In the genomic region with DNA sequence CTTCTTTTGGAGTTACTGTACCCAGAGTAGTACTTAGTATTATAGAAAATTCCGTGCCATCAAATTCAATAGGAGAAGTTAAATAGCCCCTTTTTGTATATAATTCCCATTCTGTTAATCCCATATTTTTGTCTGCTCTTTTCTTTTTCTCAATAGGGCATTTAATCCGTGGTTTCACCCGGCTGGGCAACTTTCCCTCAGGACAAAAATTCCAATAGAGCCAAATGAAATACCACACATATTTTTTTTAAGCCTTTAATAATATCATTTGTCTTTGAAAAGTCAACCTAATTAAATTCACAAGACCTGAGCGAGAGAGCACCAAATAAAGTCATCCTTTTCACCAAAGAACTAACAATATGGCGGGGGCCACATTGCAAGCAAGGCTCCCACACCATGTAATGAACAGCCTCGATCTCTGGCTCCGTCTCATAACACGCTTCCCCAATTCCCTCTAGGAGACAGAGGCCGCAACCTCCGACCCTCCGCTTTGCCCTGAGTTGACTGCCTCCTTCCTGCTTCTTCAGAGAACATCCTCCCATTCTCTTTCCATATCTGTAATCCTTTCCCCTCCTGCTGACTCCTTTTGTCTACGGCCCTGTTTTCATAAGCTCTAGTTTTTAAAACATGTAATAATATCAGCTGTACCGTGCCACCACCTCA, we compare ENCODE assay signal across 14 cellular contexts. TPM values are rescaled to one million over a fixed set of nuclear protein-coding genes. Genes with fewer than 3 reads are reported as not detected.
DNase-seq lines count a peak whose midpoint lies in the region; ATAC-seq and TF ChIP-seq lines count a peak whose summit lies in the region.
"Had no signal": no experiment of that assay in that cellular context is flagged by ENCODE, and none has a peak within 500 bp of the region (broad histone marks: within the 10 kb centered on the region; RNA-seq: fewer than 3 reads in every experiment).

No MANE protein-coding gene starts in this region.

- H3K9me3 ChIP-seq in esophagus muscularis mucosa (no peaks in the 10 kb centered on the region), uterus (no peaks in the 10 kb centered on the region), testis (no peaks in the 10 kb centered on the region)
- H3K9me3 ChIP-seq: psoas muscle had no signal

- H3K36me3 ChIP-seq in esophagus muscularis mucosa = no peaks in the 10 kb centered on the region
- no peaks in the 10 kb centered on the region for H3K36me3 ChIP-seq in uterus
- H3K36me3 ChIP-seq in testis (ENCODE audit: low read depth, missing control alignments) = no peaks in the 10 kb centered on the region

- H3K27ac ChIP-seq in esophagus muscularis mucosa (replicated peaks in 1 of 4) (peak overlapping the region; percentile 48 to 62 (median 59)), uterus (no peak overlapping the region), testis (no peak overlapping the region)
- H3K27ac ChIP-seq: psoas muscle had no signal

- no peak for TF ChIP-seq CTCF in esophagus muscularis mucosa (IDR thresholded peaks at IDR 0.05)
- no peak for TF ChIP-seq CTCF in nephron progenitor cell (IDR thresholded peaks at IDR 0.05)
- no peak for TF ChIP-seq CTCF in uterus (IDR thresholded peaks at IDR 0.05)
- no peak for TF ChIP-seq CTCF in testis (IDR thresholded peaks at IDR 0.05)

- intact Hi-C loops in esophagus muscularis mucosa (cut with DNase I) (no loop called here), uterus (cut with DNase I; ENCODE audit: low total_unique reads) (no loop called here), testis (cut with DNase I; ENCODE audit: low total_unique reads) (no loop called here), head of caudate nucleus (cut with DNase I) (no loop called here)

- H3K4me3 ChIP-seq in esophagus muscularis mucosa = peak overlapping the region in 1 of 4 donors; percentile 42
- H3K4me3 ChIP-seq in uterus = no peak overlapping the region
- H3K4me3 ChIP-seq in testis = no peak overlapping the region

- peaks cover 29% of the 10 kb centered on the region for H3K4me1 Mint-ChIP-seq in nephron progenitor cell
- no peaks in the 10 kb centered on the region for H3K4me1 Mint-ChIP-seq in naive thymus-derived CD8-positive, alpha-beta T cell

- peaks cover 17 to 38% (median 32%) of the 10 kb centered on the region in 4 donors for H3K4me1 ChIP-seq in esophagus muscularis mucosa
- no peaks in the 10 kb centered on the region for H3K4me1 ChIP-seq in uterus
- H3K4me1 ChIP-seq in testis = no peaks in the 10 kb centered on the region
- H3K4me1 ChIP-seq: psoas muscle had no signal

- ATAC-seq in naive thymus-derived CD8-positive, alpha-beta T cell = no peak
- ATAC-seq: psoas muscle had no signal

- TF ChIP-seq EP300 in esophagus muscularis mucosa (IDR thresholded peaks at IDR 0.05) = no peak

- peaks cover 2% of the 10 kb centered on the region for H3K27me3 Mint-ChIP-seq in nephron progenitor cell (ENCODE audit: low read depth, poor library complexity)
- H3K27me3 Mint-ChIP-seq in naive thymus-derived CD8-positive, alpha-beta T cell = peaks cover 0 to 14% (median 4%) of the 10 kb centered on the region in 5 donors

- POLR2A ChIA-PET in naive thymus-derived CD8-positive, alpha-beta T cell (lab: Charles Lee) = no interaction called here

- 79% methylated on average over 13 of the region's 13 CpGs for WGBS in esophagus muscularis mucosa
- WGBS in testis, 2 donors = 85 to 86% methylated on average over 13 of the region's 13 CpGs

- H3K4me3 Mint-ChIP-seq in nephron progenitor cell = peak overlapping the region; percentile 66
- no peak overlapping the region for H3K4me3 Mint-ChIP-seq in naive thymus-derived CD8-positive, alpha-beta T cell

- peaks cover 17% of the 10 kb centered on the region for H3K36me3 Mint-ChIP-seq in nephron progenitor cell (ENCODE audit: low read depth)
- no peaks in the 10 kb centered on the region for H3K36me3 Mint-ChIP-seq in naive thymus-derived CD8-positive, alpha-beta T cell

- peak; percentile 43 for DNase-seq in COLO829 (ENCODE audit: low spot score)
- no peak for DNase-seq in esophagus muscularis mucosa (ENCODE audit: extremely low spot score)
- DNase-seq in nephron progenitor cell = peak; percentile 23
- DNase-seq in uterus = no peak
- DNase-seq in testis = no peak
- DNase-seq in naive thymus-derived CD8-positive, alpha-beta T cell = no peak
- no peak for DNase-seq in head of caudate nucleus
- DNase-seq: activated CD4-positive, alpha-beta T cell treated with anti-CD3 and anti-CD28 coated beads, Interleukin-2, amount 50 U/mL, for 1 hour; AML-193; effector memory CD4-positive, alpha-beta T cell; psoas muscle; RPMI8226; stimulated activated naive CD4-positive, alpha-beta T cell treated with Interleukin-2 at 50 U/mL for 16 hours had no signal

- no peaks in the 10 kb centered on the region for H3K9me3 Mint-ChIP-seq in nephron progenitor cell
- H3K9me3 Mint-ChIP-seq in naive thymus-derived CD8-positive, alpha-beta T cell = no peaks in the 10 kb centered on the region

- H3K27me3 ChIP-seq in esophagus muscularis mucosa = no peaks in the 10 kb centered on the region
- no peaks in the 10 kb centered on the region for H3K27me3 ChIP-seq in uterus
- H3K27me3 ChIP-seq in testis = no peaks in the 10 kb centered on the region

- TF ChIP-seq POLR2A in esophagus muscularis mucosa (IDR thresholded peaks at IDR 0.05; ENCODE audit: low read depth) (no peak), uterus (IDR thresholded peaks at IDR 0.05) (no peak), testis (IDR thresholded peaks at IDR 0.05) (no peak)

- H3K27ac Mint-ChIP-seq in nephron progenitor cell = peak overlapping the region; percentile 68
- H3K27ac Mint-ChIP-seq in naive thymus-derived CD8-positive, alpha-beta T cell = peak overlapping the region in 1 of 10 donors; percentile 3

TF ChIP-seq in PFSK-1, 5 proteins besides CTCF, POLR2A, EP300 and RAD21:
- TF ChIP-seq SIN3A (IDR thresholded peaks at IDR 0.05; ENCODE audit: borderline replicate concordance, insufficient read depth, low read length) (no peak), POLR2AphosphoS5 (IDR thresholded peaks at IDR 0.05; ENCODE audit: low read depth, low read length) (peak; percentile 49; the same call in 1 of the 2 replicates)

RNA-seq across cellular contexts. Expression of gene NHSL1, which starts 13.6 kb away (rescaled TPM):
- 104 TPM for polyA plus RNA-seq in PFSK-1 (2012; ENCODE audit: insufficient read length, low read depth)
- total RNA-seq in esophagus muscularis mucosa (10 to 100 TPM in 3 of 4 donors, 1 to 10 TPM in 1; 8.6 to 15.6 (median 11.7) TPM), uterus (10 to 100 TPM in 1 of 4 donors, 1 to 10 TPM in 3; 2.8 to 30.9 (median 7.9) TPM), testis (1 to 10 TPM; 2.5 to 2.6 TPM)
- polyA plus RNA-seq in testis (ENCODE audit: insufficient read depth, low read depth, low replicate concordance) = 2.7 TPM
- under 1 TPM; 0.05 to 0.08 TPM for total RNA-seq in naive thymus-derived CD8-positive, alpha-beta T cell
- not detected for polyA plus RNA-seq in naive thymus-derived CD8-positive, alpha-beta T cell

Comparison
In these comparisons a context has a peak if more than half of its experiments do, and no peak if none do; other contexts are left out.
1. DNase-seq: peak in COLO829 (single experiment) and nephron progenitor cell (single experiment); none in esophagus muscularis mucosa (single experiment), uterus (0 of 2), testis (single experiment), naive thymus-derived CD8-positive, alpha-beta T cell (0 of 10) and head of caudate nucleus (0 of 42).
2. H3K27ac ChIP-seq: peak in esophagus muscularis mucosa (4 of 4); none in uterus (0 of 2) and testis (0 of 2).